In the genomic region with DNA sequence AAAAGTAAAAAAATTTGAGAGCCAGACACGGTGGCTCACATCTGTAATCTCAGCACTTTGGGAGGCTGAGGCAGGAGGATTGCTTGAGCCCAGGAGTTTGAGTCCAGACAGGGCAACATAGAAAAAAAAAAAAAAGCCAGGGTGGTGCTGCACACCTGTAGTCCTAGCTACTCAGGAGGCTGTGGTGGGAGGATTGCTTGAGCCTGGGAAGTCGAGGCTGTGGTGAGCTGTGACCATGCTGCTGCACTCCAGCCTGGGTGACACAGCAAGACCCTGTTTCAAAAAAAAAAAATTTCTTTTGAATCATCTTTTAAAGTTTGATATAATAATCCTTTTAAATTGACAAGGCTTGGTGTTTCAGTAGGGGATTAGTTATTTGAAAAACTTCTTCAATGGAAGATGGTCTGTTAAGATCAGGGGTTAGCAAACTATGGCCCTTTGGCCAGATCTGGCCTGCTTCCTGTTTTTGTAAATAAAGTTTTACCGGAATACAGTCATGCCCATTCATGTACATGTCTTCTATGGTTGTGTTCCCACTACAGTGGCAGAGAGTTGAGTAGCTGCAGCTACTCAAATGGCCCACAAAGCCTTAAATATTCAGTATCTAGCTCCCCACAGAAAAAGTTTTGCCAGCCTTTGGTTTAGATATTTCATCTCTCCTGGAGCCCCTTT, we compare ENCODE assay signal across 1 cellular context.
TF ChIP-seq lines count a peak whose summit lies in the region.

No MANE protein-coding gene starts in this region.

TF ChIP-seq in endothelial cell of umbilical vein, 7 proteins besides CTCF, POLR2A, EP300 and RAD21:
- TF ChIP-seq, protein P1, sequence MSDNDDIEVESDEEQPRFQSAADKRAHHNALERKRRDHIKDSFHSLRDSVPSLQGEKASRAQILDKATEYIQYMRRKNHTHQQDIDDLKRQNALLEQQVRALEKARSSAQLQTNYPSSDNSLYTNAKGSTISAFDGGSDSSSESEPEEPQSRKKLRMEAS (IDR thresholded peaks at IDR 0.05; ENCODE audit: insufficient read depth, insufficient read length) = no peak
- no peak for TF ChIP-seq FOS (IDR thresholded peaks at IDR 0.05; ENCODE audit: borderline replicate concordance, insufficient read depth, low read length)
- TF ChIP-seq JUN (IDR thresholded peaks at IDR 0.05; ENCODE audit: borderline replicate concordance, insufficient read depth, insufficient read length, low read depth) = no peak
- TF ChIP-seq MYC (IDR thresholded peaks at IDR 0.05; ENCODE audit: low read depth, low read length) = no peak
- TF ChIP-seq EZH2 (IDR thresholded peaks at IDR 0.05; ENCODE audit: borderline replicate concordance, low read depth, low read length, severe bottlenecking) = no peak
- TF ChIP-seq POLR2AphosphoS5 (IDR thresholded peaks at IDR 0.05; ENCODE audit: insufficient read depth, low read depth, low read length) = no peak
